ENCODE assay signal across 8 cellular contexts in the genomic region with DNA sequence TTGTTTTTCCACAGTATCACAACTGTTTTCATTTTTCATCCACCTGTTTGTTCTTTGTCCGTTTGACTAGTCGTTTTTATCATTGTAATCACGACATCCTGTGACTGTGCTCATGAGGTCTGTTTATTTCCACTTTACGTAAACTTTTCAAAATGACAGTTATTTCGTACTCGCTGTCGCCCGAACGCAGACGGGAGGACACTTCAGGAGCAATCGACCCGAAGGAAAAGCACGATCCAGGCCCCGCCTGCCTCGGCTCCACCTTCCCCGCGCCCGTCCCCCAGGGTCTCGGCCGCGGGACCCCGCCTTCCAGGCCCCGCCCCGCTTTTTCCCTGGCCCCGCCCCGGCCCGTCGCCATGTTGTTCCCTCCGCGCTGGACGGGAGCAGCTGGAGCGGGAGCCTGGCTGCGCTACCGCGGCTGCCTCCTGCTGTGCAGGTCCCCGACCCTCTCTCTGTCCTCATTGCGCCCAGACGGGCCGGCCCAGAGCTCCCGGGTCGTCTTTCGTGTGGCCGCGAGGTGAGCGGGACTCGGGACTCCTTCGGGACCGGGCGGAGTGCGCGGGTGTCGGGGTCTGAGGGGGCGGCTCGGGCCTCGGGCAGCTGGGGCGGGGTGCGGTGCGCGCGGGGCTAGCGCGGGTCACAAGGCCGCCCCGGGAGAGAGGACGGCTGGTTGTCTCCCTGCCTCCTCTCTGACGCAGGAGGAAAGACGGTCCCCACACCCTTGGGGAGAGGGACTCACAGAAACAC. TPM values are rescaled to one million over a fixed set of nuclear protein-coding genes. Genes with fewer than 3 reads are reported as not detected.
DNase-seq lines count a peak whose midpoint lies in the region; ATAC-seq, FAIRE-seq and TF ChIP-seq lines count a peak whose summit lies in the region.

RAB9A (plus strand) TSS at position 357 of the 747 bp plus-strand sequence. CDS start 19,619 bp downstream, outside the sequence.

- H3K27ac ChIP-seq in VCaP: peak within 1 kb of the TSS; percentile 89
- no peak within 1 kb of the TSS for H3K27ac ChIP-seq in iPS-20b (ENCODE audit: low read length)
- H3K27ac ChIP-seq in small intestine (ENCODE audit: low read depth in 1 of 2, low read length in 1 of 2): peak within 1 kb of the TSS; percentile 81 to 93

- 0 to 6% (median 2%) methylated on average over 47 to 67 of the region's 67 CpGs for WGBS in small intestine, 3 donors

- H3K4me3 ChIP-seq in iPS-20b (ENCODE audit: low read length) (peak within 1 kb of the TSS; percentile 94), small intestine (ENCODE audit: low read depth in 1 of 2, low read length in 2 of 2) (peak within 1 kb of the TSS; percentile 64 to 77)

- peak; percentile 52 for ATAC-seq in HG02981 (IDR thresholded peaks at IDR 0.05; ENCODE audit: unreplicated experiment)

- H3K9me3 ChIP-seq in iPS-20b (ENCODE audit: insufficient read depth, low read depth, low read length) (no peaks in the 10 kb centered on the region), small intestine (ENCODE audit: control insufficient read depth, low read depth) (no peaks in the 10 kb centered on the region)

- no peak for FAIRE-seq in small intestine (lab: Jason Lieb, UNC)

- DNase-seq in NCI-H2029 (lab: John Stamatoyannopoulos, UW) (peak; percentile 46), NCI-H2029 treated with DMSO at 0.1 percent for 48 hours (lab: John Stamatoyannopoulos, UW) (no peak), NCI-H2171 (lab: John Stamatoyannopoulos, UW) (peak; percentile 71), T47D (ENCODE audit: low read depth in 1 of 2, low spot score in 1 of 2) (peak; percentile 72 to 86), small intestine (peak; percentile 78)

- peaks cover 18% of the 10 kb centered on the region for H3K4me1 ChIP-seq in iPS-20b (ENCODE audit: insufficient read depth, low read length)
- H3K4me1 ChIP-seq in small intestine (ENCODE audit: control insufficient read depth in 2 of 2, insufficient read depth in 1 of 2, low read depth in 1 of 2, low read length in 1 of 2): peaks cover 4 to 6% of the 10 kb centered on the region in 2 donors

- TF ChIP-seq CTCF in VCaP (conservative IDR thresholded peaks at IDR 0.05): no peak

- in situ Hi-C loops in T47D (cut with HindIII; ENCODE audit: low pct_unique_long_range_greater_than_20kb, low sequenced_read_pairs): no loop called here

- no peaks in the 10 kb centered on the region for H3K36me3 ChIP-seq in iPS-20b (ENCODE audit: insufficient read depth, low read depth, low read length)
- H3K36me3 ChIP-seq in small intestine (ENCODE audit: control insufficient read depth in 2 of 2, insufficient read depth in 2 of 2, low read length in 2 of 2): no peaks in the 10 kb centered on the region

- H3K27me3 ChIP-seq in iPS-20b (ENCODE audit: insufficient read depth, low read length) (peaks cover 9% of the 10 kb centered on the region), small intestine (ENCODE audit: control insufficient read depth in 2 of 2, insufficient read depth in 2 of 2, low read length in 2 of 2) (no peaks in the 10 kb centered on the region)

- H3K9ac ChIP-seq in iPS-20b (ENCODE audit: low read depth, low read length): peak within 1 kb of the TSS; percentile 91

RNA-seq across cellular contexts. Expression of gene RAB9A, which starts in this region (rescaled TPM):
- 10 to 100 TPM; 16.5 to 32.4 (median 25.3) TPM for polyA plus RNA-seq in small intestine
